In the genomic region with DNA sequence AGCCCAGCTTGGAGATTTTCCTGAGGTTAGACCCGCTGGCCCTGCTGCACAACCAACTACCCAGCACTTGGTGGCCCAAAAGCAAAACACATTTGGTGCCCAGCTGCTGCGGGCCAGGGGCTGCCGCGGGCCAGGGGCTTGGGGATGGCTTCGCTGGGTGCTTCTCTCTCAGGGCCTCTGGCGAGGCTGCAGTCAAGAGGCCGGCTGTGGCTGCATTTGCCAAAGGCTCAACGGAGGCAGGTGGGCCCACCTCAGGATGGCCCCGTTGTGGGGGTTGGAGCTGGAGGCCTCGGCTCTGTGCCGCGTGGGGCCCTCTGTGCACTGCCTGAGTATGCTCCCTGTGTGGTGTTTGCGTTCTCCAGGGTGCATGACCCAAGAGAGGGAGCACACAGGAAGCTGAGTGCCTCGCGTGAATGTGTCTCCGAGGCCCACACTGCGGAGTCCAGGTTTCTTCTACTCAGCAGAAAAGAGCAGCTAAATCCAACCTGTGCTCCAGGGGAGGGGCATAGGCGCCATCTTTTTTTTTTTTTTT, we compare ENCODE assay signal across 35 cellular contexts.
"Had no signal": no experiment of that assay in that cellular context is flagged by ENCODE, and none has a peak within 500 bp of the region (broad histone marks: within the 10 kb centered on the region; RNA-seq: fewer than 3 reads in every experiment).

No MANE protein-coding gene starts in this region.

- H3K4me3 Mint-ChIP-seq: activated B cell treated with CpG ODN at 0.5 μM for 24 hours; activated CD8-positive, alpha-beta T cell treated with anti-CD3 and anti-CD28 coated beads for 36 hours; activated naive CD4-positive, alpha-beta T cell treated with anti-CD3 and anti-CD28 coated beads for 36 hours; activated naive CD4-positive, alpha-beta T cell treated with anti-CD3 and anti-CD28 coated beads, Interleukin-2, amount 50 U/mL, for 24 hours; activated naive CD8-positive, alpha-beta T cell treated with anti-CD3 and anti-CD28 coated beads for 36 hours; activated naive CD8-positive, alpha-beta T cell treated with anti-CD3 and anti-CD28 coated beads, Interleukin-2, amount 50 U/mL, for 24 hours; activated T-cell treated with anti-CD3 and anti-CD28 coated beads, Interleukin-2, amount 50 U/mL, for 24 hours; activated T-cell treated with anti-CD3 and anti-CD28 coated beads, Interleukin-2, amount 50 U/mL, for 72 hours; effector memory CD8-positive, alpha-beta T cell; T-helper 17 cell; T-helper 2 cell treated with Interferon-gamma antibody and Interleukin-4, amounts not matched to agents 5 μg/mL and 100 μg/mL, for 36 hours had no signal

- H3K4me1 Mint-ChIP-seq: activated B cell treated with CpG ODN at 0.5 μM for 24 hours; activated naive CD4-positive, alpha-beta T cell treated with anti-CD3 and anti-CD28 coated beads, Interleukin-2, amount 50 U/mL, for 24 hours; activated naive CD8-positive, alpha-beta T cell treated with anti-CD3 and anti-CD28 coated beads for 36 hours; activated naive CD8-positive, alpha-beta T cell treated with anti-CD3 and anti-CD28 coated beads, Interleukin-2, amount 50 U/mL, for 24 hours had no signal

- H3K27me3 Mint-ChIP-seq: activated CD8-positive, alpha-beta T cell treated with anti-CD3 and anti-CD28 coated beads for 36 hours; activated naive CD4-positive, alpha-beta T cell treated with anti-CD3 and anti-CD28 coated beads, Interleukin-2, amount 50 U/mL, for 24 hours; activated naive CD8-positive, alpha-beta T cell treated with anti-CD3 and anti-CD28 coated beads for 36 hours; activated T-cell treated with anti-CD3 and anti-CD28 coated beads, Interleukin-2, amount 50 U/mL, for 24 hours had no signal

- H3K27ac Mint-ChIP-seq: activated B cell treated with CpG ODN at 0.5 μM for 24 hours; activated CD8-positive, alpha-beta T cell treated with anti-CD3 and anti-CD28 coated beads for 36 hours; activated naive CD4-positive, alpha-beta T cell treated with anti-CD3 and anti-CD28 coated beads for 36 hours; activated naive CD4-positive, alpha-beta T cell treated with anti-CD3 and anti-CD28 coated beads, Interleukin-2, amount 50 U/mL, for 24 hours; activated naive CD8-positive, alpha-beta T cell treated with anti-CD3 and anti-CD28 coated beads for 36 hours; activated naive CD8-positive, alpha-beta T cell treated with anti-CD3 and anti-CD28 coated beads, Interleukin-2, amount 50 U/mL, for 24 hours; activated T-cell treated with anti-CD3 and anti-CD28 coated beads, Interleukin-2, amount 50 U/mL, for 24 hours; activated T-cell treated with anti-CD3 and anti-CD28 coated beads, Interleukin-2, amount 50 U/mL, for 72 hours; effector memory CD8-positive, alpha-beta T cell; T-helper 17 cell; T-helper 2 cell treated with Interferon-gamma antibody and Interleukin-4, amounts not matched to agents 5 μg/mL and 100 μg/mL, for 36 hours had no signal

- H3K9me3 Mint-ChIP-seq: activated naive CD4-positive, alpha-beta T cell treated with anti-CD3 and anti-CD28 coated beads, Interleukin-2, amount 50 U/mL, for 24 hours; activated naive CD8-positive, alpha-beta T cell treated with anti-CD3 and anti-CD28 coated beads for 36 hours; effector memory CD8-positive, alpha-beta T cell; T-helper 2 cell treated with Interferon-gamma antibody and Interleukin-4, amounts not matched to agents 5 μg/mL and 100 μg/mL, for 36 hours had no signal

- H3K9me3 ChIP-seq: adrenal gland, body of pancreas had no signal

- DNase-seq: activated B cell treated with CpG ODN at 0.5 μM for 24 hours; activated CD4-positive, alpha-beta T cell treated with anti-CD3 and anti-CD28 coated beads for 48 hours; activated CD4-positive, alpha-beta T cell treated with anti-CD3 and anti-CD28 coated beads, Interleukin-2, amount 50 U/mL, for 1 hour; activated CD4-positive, alpha-beta T cell treated with anti-CD3 and anti-CD28 coated beads, Interleukin-2, amount 50 U/mL, for 48 hours; activated CD8-positive, alpha-beta memory T cell treated with anti-CD3 and anti-CD28 coated beads, Interleukin-2, amount 50 U/mL, for 48 hours; activated CD8-positive, alpha-beta T cell treated with anti-CD3 and anti-CD28 coated beads for 36 hours; activated effector memory CD4-positive, alpha-beta T cell treated with Interleukin-2 at 50 U/mL for 16 hours; activated gamma-delta T cell treated with Interleukin-2 at 50 U/mL for 16 hours; activated naive CD4-positive, alpha-beta T cell treated with anti-CD3 and anti-CD28 coated beads for 36 hours; activated naive CD8-positive, alpha-beta T cell treated with anti-CD3 and anti-CD28 coated beads for 36 hours; activated naive CD8-positive, alpha-beta T cell treated with anti-CD3 and anti-CD28 coated beads, Interleukin-2, amount 50 U/mL, for 24 hours; activated T-cell treated with anti-CD3 and anti-CD28 coated beads for 4 hours; activated T-cell treated with anti-CD3 and anti-CD28 coated beads, Interleukin-2, amount 50 U/mL, for 24 hours; activated T-cell treated with anti-CD3 and anti-CD28 coated beads, Interleukin-2, amount 50 U/mL, for 72 hours; amygdala; aorta; body of pancreas; caudate nucleus; cortex of kidney; dermis blood vessel endothelial cell; effector CD4-positive, alpha-beta T cell; effector memory CD8-positive, alpha-beta T cell; erythroblast; foreskin keratinocyte; T-helper 1 cell; T-helper 17 cell; T1000; WERI-Rb-1 had no signal

- H3K4me1 ChIP-seq: adrenal gland, body of pancreas, esophagus muscularis mucosa, foreskin keratinocyte, gastroesophageal sphincter had no signal

- H3K36me3 Mint-ChIP-seq: activated naive CD4-positive, alpha-beta T cell treated with anti-CD3 and anti-CD28 coated beads, Interleukin-2, amount 50 U/mL, for 24 hours had no signal

- FAIRE-seq: colon had no signal

- ATAC-seq: activated CD4-positive, CD25-positive, alpha-beta regulatory T cell treated with anti-CD3 and anti-CD28 coated beads, Interleukin-2, amount 50 U/mL, for 24 hours; activated CD8-positive, alpha-beta T cell treated with anti-CD3 and anti-CD28 coated beads for 36 hours; activated naive CD8-positive, alpha-beta T cell treated with anti-CD3 and anti-CD28 coated beads, Interleukin-2, amount 50 U/mL, for 24 hours; activated T-cell treated with anti-CD3 and anti-CD28 coated beads, Interleukin-2, amount 50 U/mL, for 72 hours; body of pancreas; effector memory CD8-positive, alpha-beta T cell; foreskin keratinocyte; gastroesophageal sphincter; T-helper 17 cell had no signal

- H3K4me3 ChIP-seq: adrenal gland, body of pancreas, esophagus muscularis mucosa, gastroesophageal sphincter had no signal

- H3K27me3 ChIP-seq: adrenal gland, body of pancreas, esophagus muscularis mucosa, foreskin keratinocyte had no signal

- H3K27ac ChIP-seq: adrenal gland, body of pancreas, esophagus muscularis mucosa, foreskin keratinocyte, gastroesophageal sphincter, WERI-Rb-1 had no signal

- H3K36me3 ChIP-seq: adrenal gland, esophagus muscularis mucosa, gastroesophageal sphincter, WERI-Rb-1 had no signal
